30 cellular contexts compared by ENCODE assay signal in genomic region chr2:147273106-147273505, GRCh38.
"Had no signal": no experiment of that assay in that cellular context is flagged by ENCODE, and none has a peak within 500 bp of the region (broad histone marks: within the 10 kb centered on the region; RNA-seq: fewer than 3 reads in every experiment).

No MANE protein-coding gene starts in this region.

- DNase-seq: activated CD4-positive, alpha-beta memory T cell treated with anti-CD3 and anti-CD28 coated beads, Interleukin-2, amount 10 ng/mL, durations not matched to agents 7 days and 5 days; activated CD4-positive, alpha-beta T cell treated with anti-CD3 and anti-CD28 coated beads for 1 hour; activated CD4-positive, alpha-beta T cell treated with anti-CD3 and anti-CD28 coated beads, Interleukin-2, amount 10 ng/mL, durations not matched to agents 7 days and 5 days; activated CD8-positive, alpha-beta memory T cell treated with anti-CD3 and anti-CD28 coated beads, Interleukin-2, amount 50 U/mL, for 48 hours; activated gamma-delta T cell treated with Interleukin-2 at 50 U/mL for 16 hours; activated naive CD8-positive, alpha-beta T cell treated with anti-CD3 and anti-CD28 coated beads, Interleukin-2, amount 50 U/mL, for 24 hours; activated T-cell treated with anti-CD3 and anti-CD28 coated beads, Interleukin-2, amount 50 U/mL, for 24 hours; cerebellar nuclear complex; colonic mucosa; effector CD8-positive, alpha-beta T cell; erythroblast; heart left ventricle; hypothalamus; left colon; mesenchymal stem cell; natural killer cell; occipital lobe; psoas muscle; stimulated activated naive CD4-positive, alpha-beta T cell; T-helper 2 cell; tibial artery; upper lobe of right lung had no signal

- FAIRE-seq: endometrium had no signal

- H3K4me1 ChIP-seq: colonic mucosa, heart left ventricle, parathyroid adenoma, psoas muscle, right atrium auricular region, upper lobe of right lung had no signal

- ATAC-seq: activated naive CD8-positive, alpha-beta T cell treated with anti-CD3 and anti-CD28 coated beads, Interleukin-2, amount 50 U/mL, for 24 hours; activated T-helper 17 cell treated with anti-CD3 and anti-CD28 coated beads, Interleukin-2, amount 50 U/mL, for 72 hours; heart left ventricle; left colon; natural killer cell; psoas muscle; upper lobe of right lung; WTC11 had no signal

- H2AFZ ChIP-seq: neural progenitor cell, parathyroid adenoma had no signal

- H3K36me3 ChIP-seq: cardiac muscle cell, colonic mucosa, heart left ventricle, neural progenitor cell, right atrium auricular region, suprapubic skin, tibial artery, upper lobe of right lung had no signal

- H3K9me3 ChIP-seq: colonic mucosa, suprapubic skin had no signal

- H3K79me2 ChIP-seq: parathyroid adenoma had no signal

- H3K27me3 ChIP-seq: cardiac muscle cell, colonic mucosa, heart left ventricle, neural progenitor cell, right atrium auricular region, suprapubic skin, tibial artery, upper lobe of right lung had no signal

- H3K27ac ChIP-seq: cardiac muscle cell, colonic mucosa, heart left ventricle, neural progenitor cell, parathyroid adenoma, psoas muscle, right atrium auricular region, suprapubic skin, tibial artery, upper lobe of right lung had no signal

- H3K9ac ChIP-seq: neural progenitor cell, parathyroid adenoma had no signal

- H3K4me2 ChIP-seq: neural progenitor cell had no signal

- H3K4me3 ChIP-seq: cardiac muscle cell, colonic mucosa, heart left ventricle, neural progenitor cell, psoas muscle, right atrium auricular region, suprapubic skin, tibial artery, upper lobe of right lung had no signal
